In the genomic region with DNA sequence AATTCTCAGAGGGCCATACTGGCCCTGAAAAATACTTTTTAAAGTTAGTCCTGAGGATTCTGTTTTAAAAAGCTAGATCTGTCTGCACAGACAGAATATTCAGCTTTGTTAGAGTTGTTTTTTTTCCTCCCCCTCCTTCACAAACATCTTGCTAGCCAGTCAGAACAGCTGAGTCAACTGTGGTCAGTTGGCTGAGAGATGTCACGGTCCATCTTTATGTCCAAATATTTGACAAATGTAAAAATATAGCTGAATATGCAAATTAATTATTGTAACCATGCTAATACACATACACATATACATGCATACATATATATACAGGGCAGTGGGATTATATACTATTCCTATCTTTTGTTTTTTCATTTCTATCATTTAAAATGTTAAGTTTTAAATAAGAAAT, we compare ENCODE assay signal across 19 cellular contexts. TPM values are rescaled to one million over a fixed set of nuclear protein-coding genes. Genes with fewer than 3 reads are reported as not detected.
DNase-seq lines count a peak whose midpoint lies in the region; ATAC-seq, FAIRE-seq and TF ChIP-seq lines count a peak whose summit lies in the region.
"Had no signal": no experiment of that assay in that cellular context is flagged by ENCODE, and none has a peak within 500 bp of the region (broad histone marks: within the 10 kb centered on the region; RNA-seq: fewer than 3 reads in every experiment).

No MANE protein-coding gene starts in this region.

- H4K8ac ChIP-seq in mesenchymal stem cell (ENCODE audit: low read length): no peak overlapping the region

- H4K20me1 ChIP-seq in HepG2 (ENCODE audit: insufficient read depth, low read length): no peaks in the 10 kb centered on the region

- TF ChIP-seq RAD21 in HepG2 (CRISPR knock-in tag; IDR thresholded peaks at IDR 0.05): no peak

- H3K27ac ChIP-seq in HepG2 (ENCODE audit: extremely low read length, insufficient read depth, low read length) (no peak overlapping the region), right lobe of liver (no peak overlapping the region), mesenchymal stem cell (ENCODE audit: low read length, poor library complexity, severe bottlenecking) (no peak overlapping the region)
- H3K27ac ChIP-seq: epithelial cell of prostate, HL-60 had no signal

- DNase-seq in HepG2 (ENCODE audit: low spot score): no peak
- no peak for DNase-seq in right lobe of liver
- DNase-seq in choroid plexus epithelial cell (ENCODE audit: low read depth): peak; percentile 72
- peak; percentile 8 for DNase-seq in mesenchymal stem cell
- DNase-seq in stimulated activated CD4-positive, alpha-beta T cell treated with anti-CD3 and anti-CD28 coated beads, Interleukin-1b, Interleukin-23, amount 100 ng/mL, for 48 hours: no peak
- DNase-seq in NCI-H2196 treated with DMSO at 0.1 percent for 48 hours (lab: John Stamatoyannopoulos, UW; ENCODE audit: unreplicated experiment): no peak
- DNase-seq in NOMO-1 treated with dmso at 0.1 percent for 144 hours (lab: John Stamatoyannopoulos, UW; ENCODE audit: unreplicated experiment): no peak
- DNase-seq: activated CD4-positive, alpha-beta T cell treated with anti-CD3 and anti-CD28 coated beads, Interleukin-2, amount 10 ng/mL, durations not matched to agents 24 days and 14 days; C1 segment of cervical spinal cord; left colon; MV-4-11; NCI-H1694 treated with DMSO at 0.1 percent for 48 hours; NCI-H748 treated with DMSO at 0.1 percent for 48 hours; SIG-M5; T-helper 1 cell had no signal

- no peak overlapping the region for H3K18ac ChIP-seq in mesenchymal stem cell (ENCODE audit: low read depth in 1 of 2, low read length in 2 of 2)

- H3K4me3 ChIP-seq in HepG2 (replicated peaks in 1 of 3; ENCODE audit: insufficient read depth in 1 of 3, low read depth in 2 of 3, low read length in 3 of 3): no peak overlapping the region
- H3K4me3 ChIP-seq in right lobe of liver: no peak overlapping the region
- no peak overlapping the region for H3K4me3 ChIP-seq in choroid plexus epithelial cell (ENCODE audit: low read depth, low read length)
- H3K4me3 ChIP-seq in mesenchymal stem cell (ENCODE audit: insufficient read depth in 1 of 2, low read depth in 1 of 2, low read length in 2 of 2): no peak overlapping the region

- H2BK120ac ChIP-seq in mesenchymal stem cell (ENCODE audit: low read depth, low read length): no peak overlapping the region

- TF ChIP-seq POLR2A in HepG2 (IDR thresholded peaks at IDR 0.05; ENCODE audit: insufficient read depth in 1 of 2, low read depth in 2 of 2, low read length in 2 of 2): no peak
- no peak for TF ChIP-seq POLR2A in right lobe of liver (IDR thresholded peaks at IDR 0.05)

- no TSS peak for BruUV-seq in HepG2 (replicated peaks; lab: Mats Ljungman, UMichigan)

- H3K27me3 ChIP-seq in HepG2 (ENCODE audit: control insufficient read depth in 1 of 2, insufficient read depth in 2 of 2, low read length in 2 of 2): no peaks in the 10 kb centered on the region
- no peaks in the 10 kb centered on the region for H3K27me3 ChIP-seq in right lobe of liver
- H3K27me3 ChIP-seq in mesenchymal stem cell (ENCODE audit: control insufficient read depth in 1 of 2, insufficient read depth in 1 of 2, low read length in 2 of 2): no peaks in the 10 kb centered on the region

- H3K4me1 ChIP-seq in HepG2 (ENCODE audit: insufficient read depth, low read length): peaks cover 11% of the 10 kb centered on the region
- H3K4me1 ChIP-seq in right lobe of liver: no peaks in the 10 kb centered on the region
- H3K4me1 ChIP-seq in mesenchymal stem cell (ENCODE audit: control insufficient read depth, insufficient read depth, low read depth, low read length): no peaks in the 10 kb centered on the region

- POLR2A ChIA-PET in HepG2 (lab: Yijun Ruan, JAX): no interaction called here

- 95% methylated on average over 1 of the region's 1 CpG for WGBS in HepG2 (ENCODE audit: low lambda C conversion rate)
- 53% methylated on average over 1 of the region's 1 CpG for WGBS in right lobe of liver (ENCODE audit: insufficient coverage, low coverage, low lambda C conversion rate, missing lambda C conversion rate)
- no CpG with 5 or more reads among the region's 1 CpG for WGBS in mesenchymal stem cell

- H2AK5ac ChIP-seq in mesenchymal stem cell (ENCODE audit: low read length, severe bottlenecking): no peak overlapping the region

- TF ChIP-seq CTCF in HepG2 (CRISPR knock-in tag; IDR thresholded peaks at IDR 0.05): no peak
- TF ChIP-seq CTCF in right lobe of liver (IDR thresholded peaks at IDR 0.05): no peak
- no peak for TF ChIP-seq CTCF in choroid plexus epithelial cell (conservative IDR thresholded peaks at IDR 0.05; ENCODE audit: low read depth, low read length)

- H2AFZ ChIP-seq in HepG2 (ENCODE audit: low read length) (no peak overlapping the region), mesenchymal stem cell (ENCODE audit: low read depth, low read length) (no peak overlapping the region)

- no peak overlapping the region for H4K91ac ChIP-seq in mesenchymal stem cell (ENCODE audit: low read length)

- H3K4ac ChIP-seq in mesenchymal stem cell (ENCODE audit: low read depth in 1 of 2, low read length in 2 of 2): no peak overlapping the region

- no peak overlapping the region for H3K9ac ChIP-seq in HepG2 (ENCODE audit: insufficient read depth, low read depth, low read length)
- peak overlapping the region; percentile 12 for H3K9ac ChIP-seq in mesenchymal stem cell (ENCODE audit: low read length)

- H3K23ac ChIP-seq in mesenchymal stem cell (ENCODE audit: low read length in 2 of 2): no peak overlapping the region

- CTCF ChIA-PET in HepG2 (lab: Yijun Ruan, JAX; ENCODE audit: low intra/inter-chr PET ratio, low total read pairs): no interaction called here

- H3K9me3 ChIP-seq in HepG2 (ENCODE audit: low read length) (no peaks in the 10 kb centered on the region), right lobe of liver (peaks cover 0 to 11% (median 2%) of the 10 kb centered on the region in 4 donors), mesenchymal stem cell (ENCODE audit: control insufficient read depth, low read length) (peaks cover 45% of the 10 kb centered on the region)

- in situ Hi-C loops in HepG2 (cut with HindIII; ENCODE audit: extremely low pct_ligation_motif_present, low pct_unique_long_range_greater_than_20kb): loop anchor here (10.0 kb wide), 1 partner anchor 279 kb away; no protein-coding TSS in a partner anchor

- H2BK5ac ChIP-seq in mesenchymal stem cell (ENCODE audit: low read depth, low read length, poor library complexity, severe bottlenecking): no peak overlapping the region

- TF ChIP-seq EP300 in HepG2 (IDR thresholded peaks at IDR 0.05; ENCODE audit: low read depth in 2 of 2, low read length in 2 of 2): no peak
- no peak for TF ChIP-seq EP300 in HepG2 (CRISPR knock-in tag; IDR thresholded peaks at IDR 0.05; ENCODE audit: borderline replicate concordance)

- no peaks in the 10 kb centered on the region for H3K79me2 ChIP-seq in HepG2 (ENCODE audit: insufficient read depth, low read length)

- intact Hi-C loops in HepG2 (cut with micrococcal nuclease; ENCODE audit: unreplicated experiment) (loop anchor here (10.0 kb wide), 1 partner anchor 359 kb away; no protein-coding TSS in a partner anchor), right lobe of liver (cut with DNase I) (no loop called here)

- H2BK15ac ChIP-seq in mesenchymal stem cell (ENCODE audit: low read depth, poor library complexity, severe bottlenecking): no peak overlapping the region

- no peak overlapping the region for H2BK12ac ChIP-seq in mesenchymal stem cell (ENCODE audit: low read length in 2 of 2)

- H3K36me3 ChIP-seq in HepG2 (replicated peaks in 1 of 2; ENCODE audit: control insufficient read depth in 1 of 2, insufficient read depth in 2 of 2, low read length in 2 of 2) (no peaks in the 10 kb centered on the region), right lobe of liver (no peaks in the 10 kb centered on the region), mesenchymal stem cell (ENCODE audit: control insufficient read depth in 1 of 2, insufficient read depth in 2 of 2, low read depth in 1 of 2, low read length in 2 of 2) (no peaks in the 10 kb centered on the region)

- peaks cover 5% of the 10 kb centered on the region for H3K79me1 ChIP-seq in mesenchymal stem cell (replicated peaks; ENCODE audit: low read length, poor library complexity, severe bottlenecking)

- ATAC-seq in HepG2: no peak
- ATAC-seq in right lobe of liver: no peak
- no peak for ATAC-seq in GM21360 (IDR thresholded peaks at IDR 0.05; ENCODE audit: unreplicated experiment)
- ATAC-seq: left colon had no signal

- no peak for FAIRE-seq in HepG2 (lab: Jason Lieb, UNC)
- FAIRE-seq: urothelium cell line had no signal

- H3K14ac ChIP-seq in mesenchymal stem cell (ENCODE audit: low read length in 2 of 2): no peak overlapping the region

- no peak overlapping the region for H3K4me2 ChIP-seq in HepG2 (ENCODE audit: low read depth, low read length)
- H3K4me2 ChIP-seq in mesenchymal stem cell (ENCODE audit: low read length, poor library complexity, severe bottlenecking): no peak overlapping the region

TF ChIP-seq in HepG2, 621 proteins besides CTCF, POLR2A, EP300 and RAD21 (continues in another document):
- TF ChIP-seq ZNF260 (CRISPR knock-in tag; IDR thresholded peaks at IDR 0.05; ENCODE audit: borderline replicate concordance, low read depth): no peak

RNA-seq across cellular contexts. Expression of a gene that starts 33.9 kb away (rescaled TPM):
- total RNA-seq in HepG2 (2016; rRNA removed; fragmentation: Illumina TruSeq; extraction: Trizol) (18.3 and 23.6 TPM in 2 replicates), right lobe of liver (10 to 100 TPM; 14.5 to 23.0 (median 20.7) TPM)
- total RNA-seq in HepG2 (2016; cell fraction: cytosol; rRNA removed; fragmentation: Illumina TruSeq; extraction: Trizol; ENCODE audit: low read depth): 5.8 and 6.3 TPM in 2 replicates
- 18.0 and 23.3 TPM in 2 replicates for total RNA-seq in HepG2 (2016; cell fraction: insoluble cytoplasmic fraction; rRNA removed; fragmentation: Illumina TruSeq; extraction: Trizol)
- total RNA-seq in HepG2 (2016; cell fraction: membrane; rRNA removed; fragmentation: Illumina TruSeq; extraction: Trizol): 8.4 and 8.7 TPM in 2 replicates
- 15.9 and 17.6 TPM in 2 replicates for total RNA-seq in HepG2 (2016; cell fraction: nucleus; rRNA removed; fragmentation: Illumina TruSeq; extraction: Trizol)
- 14.0 and 17.8 TPM in 2 replicates for polyA plus RNA-seq in HepG2 (2011; rRNA removed)
- 13.3 and 16.9 TPM in 2 replicates for polyA plus RNA-seq in HepG2 (2011; cell fraction: cytosol; rRNA removed)
- 28.7 and 38.7 TPM in 2 replicates for polyA plus RNA-seq in HepG2 (2011; cell fraction: nucleus; rRNA removed)
- polyA plus RNA-seq in HepG2 (2012): 18.7 and 23.3 TPM in 2 replicates
- polyA plus RNA-seq in HepG2 (2016; cell fraction: cytosol; fragmentation: Illumina TruSeq; extraction: Trizol; ENCODE audit: low read depth): 0.63 and 0.76 TPM in 2 replicates
- polyA plus RNA-seq in HepG2 (2016; cell fraction: insoluble cytoplasmic fraction; fragmentation: Illumina TruSeq; extraction: Trizol; ENCODE audit: low read depth): 15.9 and 17.2 TPM in 2 replicates
- 3.1 TPM in 2 replicates for polyA plus RNA-seq in HepG2 (2016; cell fraction: membrane; fragmentation: Illumina TruSeq; extraction: Trizol; ENCODE audit: low read depth)
- 17.3 and 17.8 TPM in 2 replicates for polyA plus RNA-seq in HepG2 (2016; cell fraction: nucleus; fragmentation: Illumina TruSeq; extraction: Trizol; ENCODE audit: insufficient read depth, low read depth)
- 36.9 and 49.4 TPM in 2 replicates for polyA minus RNA-seq in HepG2 (2011; rRNA and poly(A)+ RNA removed; ENCODE audit: low replicate concordance)
- polyA minus RNA-seq in HepG2 (2011; cell fraction: cytosol; rRNA and poly(A)+ RNA removed): 16.0 and 22.7 TPM in 2 replicates
- polyA minus RNA-seq in HepG2 (2011; cell fraction: nucleus; rRNA and poly(A)+ RNA removed): 22.0 and 32.6 TPM in 2 replicates
- polyA plus RNA-seq in mesenchymal stem cell (2013, experiment 1 of 2): 13.3 TPM
- polyA plus RNA-seq in mesenchymal stem cell (2013, experiment 2 of 2): 12.8 TPM

Comparison
In these comparisons a context has a peak if more than half of its experiments do, and no peak if none do; other contexts are left out.
1. DNase-seq: peak in choroid plexus epithelial cell (single experiment) and mesenchymal stem cell (single experiment); none in HepG2 (single experiment), right lobe of liver (0 of 3), stimulated activated CD4-positive, alpha-beta T cell treated with anti-CD3 and anti-CD28 coated beads, Interleukin-1b, Interleukin-23, amount 100 ng/mL, for 48 hours (single experiment), NCI-H2196 treated with DMSO at 0.1 percent for 48 hours (single experiment) and NOMO-1 treated with dmso at 0.1 percent for 144 hours (single experiment).